ENCODE assay signal across 1 cellular context in genomic region chr2:197487385-197487784, GRCh38.
TF ChIP-seq lines count a peak whose summit lies in the region.

No MANE protein-coding gene starts in this region.

TF ChIP-seq in K562, 482 proteins besides CTCF, POLR2A, EP300 and RAD21:
- no peak for TF ChIP-seq CGGBP1 (CRISPR knock-in tag; IDR thresholded peaks at IDR 0.05)
- TF ChIP-seq SUPT5H (IDR thresholded peaks at IDR 0.05): 0 out of 2 replicates have a peak, but pooled peaks have one; percentile 27
